In the genomic region with DNA sequence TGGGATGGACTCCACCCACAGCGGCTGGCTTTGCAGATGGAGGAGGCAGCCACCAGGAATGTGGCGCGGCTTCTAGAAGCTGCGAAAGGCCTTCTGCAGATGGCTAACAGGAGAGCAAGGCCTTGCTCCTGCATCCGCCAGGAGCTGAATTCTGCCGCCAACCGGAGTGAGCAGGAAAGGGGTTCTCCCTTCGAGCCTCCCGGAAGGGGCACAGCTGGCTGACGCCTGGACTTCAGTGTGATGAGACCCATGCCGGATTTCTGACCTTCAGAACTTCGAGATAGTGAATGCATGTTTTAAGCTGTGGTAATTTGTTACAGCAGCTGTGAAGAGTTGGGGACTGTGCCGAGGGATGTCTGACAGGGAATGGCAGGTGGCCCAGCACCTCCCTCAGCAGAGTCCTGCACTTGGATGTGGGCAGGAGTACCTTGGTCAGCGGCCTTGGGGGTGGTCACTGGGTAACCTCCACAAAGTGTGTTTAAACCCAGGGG, we compare ENCODE assay signal across 10 cellular contexts. TPM values are rescaled to one million over a fixed set of nuclear protein-coding genes. Genes with fewer than 3 reads are reported as not detected.
DNase-seq lines count a peak whose midpoint lies in the region; ATAC-seq and TF ChIP-seq lines count a peak whose summit lies in the region.
"Had no signal": no experiment of that assay in that cellular context is flagged by ENCODE, and none has a peak within 500 bp of the region (broad histone marks: within the 10 kb centered on the region; RNA-seq: fewer than 3 reads in every experiment).

No MANE protein-coding gene starts in this region.

- BruUV-seq in MCF 10A (replicated peaks; lab: Mats Ljungman, UMichigan) (no TSS peak), PC-3 (replicated peaks; lab: Mats Ljungman, UMichigan) (no TSS peak)

- 87 to 88% methylated on average over 14 of the region's 14 CpGs for WGBS in aorta, 2 donors

- TF ChIP-seq POLR2A in breast epithelium (IDR thresholded peaks at IDR 0.05): no peak

- H3K9me3 Mint-ChIP-seq in MCF 10A (ENCODE audit: unreplicated experiment): no peaks in the 10 kb centered on the region
- no peaks in the 10 kb centered on the region for H3K9me3 Mint-ChIP-seq in dendritic cell treated with granulocyte-macrophage colony-stimulating factor and Interleukin-4, amounts not matched to agents 40 ng/mL and 50 ng/mL, for 4 days
- H3K9me3 Mint-ChIP-seq in naive thymus-derived CD4-positive, alpha-beta T cell: peaks cover 0 to 2% (median 0%) of the 10 kb centered on the region in 11 donors

- CTCF ChIA-PET in MCF 10A (lab: Yijun Ruan, JAX) (no interaction called here), PC-3 (lab: Charles Lee) (interaction anchor here (0.6 kb wide), 1 partner anchor 47 kb away, joined by 3 read pairs; no protein-coding TSS in a partner anchor)
- CTCF ChIA-PET in naive thymus-derived CD4-positive, alpha-beta T cell (lab: Charles Lee): interaction anchor here (1.3 kb wide), 1 partner anchor 32 kb away, joined by 5 read pairs; no protein-coding TSS in a partner anchor

- no peak overlapping the region for H3K4me3 Mint-ChIP-seq in MCF 10A (ENCODE audit: unreplicated experiment)
- peak overlapping the region; percentile 62 for H3K4me3 Mint-ChIP-seq in dendritic cell treated with granulocyte-macrophage colony-stimulating factor and Interleukin-4, amounts not matched to agents 40 ng/mL and 50 ng/mL, for 4 days
- H3K4me3 Mint-ChIP-seq in naive thymus-derived CD4-positive, alpha-beta T cell: peak overlapping the region in 2 of 10 donors; percentile 41 to 47

- DNase-seq in breast epithelium (ENCODE audit: low spot score in 2 of 2): no peak
- DNase-seq in MCF 10A (ENCODE audit: unreplicated experiment): no peak
- DNase-seq in naive thymus-derived CD4-positive, alpha-beta T cell: no peak
- DNase-seq in aorta: peak; percentile 34 to 68
- DNase-seq in GDM1 (lab: John Stamatoyannopoulos, UW): no peak
- no peak for DNase-seq in PC-3
- DNase-seq: WERI-Rb-1 had no signal

- no peaks in the 10 kb centered on the region for H3K9me2 ChIP-seq in PC-3 (replicated peaks; ENCODE audit: low read length)

- no peak overlapping the region for H2AFZ ChIP-seq in PC-3 (ENCODE audit: low read length)

- H4K20me1 ChIP-seq in PC-3 (ENCODE audit: low read length): no peaks in the 10 kb centered on the region

- H3K9ac ChIP-seq in PC-3 (ENCODE audit: low read length): no peak overlapping the region

- H3K4me3 ChIP-seq in breast epithelium (no peak overlapping the region), aorta (ENCODE audit: low read length in 2 of 2) (no peak overlapping the region), PC-3 (ENCODE audit: low read length) (no peak overlapping the region)
- H3K4me3 ChIP-seq in naive thymus-derived CD4-positive, alpha-beta T cell (ENCODE audit: low read length): no peak overlapping the region
- H3K4me3 ChIP-seq: pancreas had no signal

- H3K36me3 Mint-ChIP-seq in MCF 10A (ENCODE audit: insufficient read depth, unreplicated experiment): peaks cover 16% of the 10 kb centered on the region
- H3K36me3 Mint-ChIP-seq in dendritic cell treated with granulocyte-macrophage colony-stimulating factor and Interleukin-4, amounts not matched to agents 40 ng/mL and 50 ng/mL, for 4 days (ENCODE audit: low read depth): peaks cover 66% of the 10 kb centered on the region
- peaks cover 0 to 12% (median 6%) of the 10 kb centered on the region in 5 donors for H3K36me3 Mint-ChIP-seq in naive thymus-derived CD4-positive, alpha-beta T cell

- no peaks in the 10 kb centered on the region for H3F3A ChIP-seq in PC-3 (ENCODE audit: low read length, unreplicated experiment)

- peaks cover 56% of the 10 kb centered on the region for H3K79me2 ChIP-seq in PC-3 (ENCODE audit: low read length)

- H3K27me3 ChIP-seq in breast epithelium (no peaks in the 10 kb centered on the region), aorta (ENCODE audit: control insufficient read depth in 1 of 2, insufficient read depth in 2 of 2, low read length in 1 of 2) (no peaks in the 10 kb centered on the region), PC-3 (ENCODE audit: low read length) (no peaks in the 10 kb centered on the region)
- no peaks in the 10 kb centered on the region for H3K27me3 ChIP-seq in naive thymus-derived CD4-positive, alpha-beta T cell (ENCODE audit: control insufficient read depth in 2 of 2, insufficient read depth in 2 of 2, low read length in 2 of 2)
- H3K27me3 ChIP-seq: pancreas had no signal

- peaks cover 0 to 12% of the 10 kb centered on the region in 2 donors for H3K4me1 ChIP-seq in breast epithelium
- peaks cover 22 to 27% of the 10 kb centered on the region in 2 donors for H3K4me1 ChIP-seq in naive thymus-derived CD4-positive, alpha-beta T cell (ENCODE audit: control insufficient read depth in 2 of 2, insufficient read depth in 2 of 2, low read length in 2 of 2)
- H3K4me1 ChIP-seq in aorta (ENCODE audit: control insufficient read depth in 1 of 2, insufficient read depth in 2 of 2, low read length in 2 of 2): no peaks in the 10 kb centered on the region
- H3K4me1 ChIP-seq in PC-3 (ENCODE audit: insufficient read depth, low read length): peaks cover 16% of the 10 kb centered on the region

- intact Hi-C loops in breast epithelium (cut with DNase I; ENCODE audit: low total_unique reads): no loop called here
- intact Hi-C loops in MCF 10A (cut with micrococcal nuclease): no loop called here
- intact Hi-C loops in dendritic cell treated with granulocyte-macrophage colony-stimulating factor and Interleukin-4, amounts not matched to agents 40 ng/mL and 50 ng/mL, for 4 days (cut with micrococcal nuclease): loop anchor here (5.0 kb wide), 1 partner anchor 33 kb away; a partner anchor contains a TSS
- intact Hi-C loops in naive thymus-derived CD4-positive, alpha-beta T cell (cut with micrococcal nuclease): no loop called here
- intact Hi-C loops in aorta (cut with DNase I): no loop called here
- intact Hi-C loops in PC-3 (cut with micrococcal nuclease): no loop called here

- TF ChIP-seq CTCF in breast epithelium (IDR thresholded peaks at IDR 0.05): no peak
- TF ChIP-seq CTCF in MCF 10A (IDR thresholded peaks at IDR 0.05; ENCODE audit: unreplicated experiment): no peak
- no peak for TF ChIP-seq CTCF in PC-3 (conservative IDR thresholded peaks at IDR 0.05; ENCODE audit: low read depth, low read length)

- H3K27me3 Mint-ChIP-seq in MCF 10A (ENCODE audit: insufficient read depth, unreplicated experiment): no peaks in the 10 kb centered on the region
- no peaks in the 10 kb centered on the region for H3K27me3 Mint-ChIP-seq in dendritic cell treated with granulocyte-macrophage colony-stimulating factor and Interleukin-4, amounts not matched to agents 40 ng/mL and 50 ng/mL, for 4 days
- H3K27me3 Mint-ChIP-seq in naive thymus-derived CD4-positive, alpha-beta T cell: no peaks in the 10 kb centered on the region

- H3K27ac ChIP-seq in breast epithelium: peak overlapping the region; percentile 19 to 80
- H3K27ac ChIP-seq in naive thymus-derived CD4-positive, alpha-beta T cell (ENCODE audit: low read depth, low read length): peak overlapping the region; percentile 25
- no peak overlapping the region for H3K27ac ChIP-seq in aorta (ENCODE audit: low read depth in 1 of 2, low read length in 2 of 2)
- no peak overlapping the region for H3K27ac ChIP-seq in PC-3 (ENCODE audit: low read length)
- H3K27ac ChIP-seq: WERI-Rb-1 had no signal

- no peak overlapping the region for H3K27ac Mint-ChIP-seq in MCF 10A (ENCODE audit: low read depth, unreplicated experiment)
- H3K27ac Mint-ChIP-seq in dendritic cell treated with granulocyte-macrophage colony-stimulating factor and Interleukin-4, amounts not matched to agents 40 ng/mL and 50 ng/mL, for 4 days: peak overlapping the region; percentile 89
- H3K27ac Mint-ChIP-seq in naive thymus-derived CD4-positive, alpha-beta T cell: peak overlapping the region; percentile 75 to 94 (median 90)

- no peak overlapping the region for H3K4me2 ChIP-seq in PC-3 (ENCODE audit: low read length)

- H3K9me3 ChIP-seq in breast epithelium (no peaks in the 10 kb centered on the region), aorta (ENCODE audit: control insufficient read depth, low read length) (no peaks in the 10 kb centered on the region), PC-3 (ENCODE audit: low read length) (no peaks in the 10 kb centered on the region)
- H3K9me3 ChIP-seq in naive thymus-derived CD4-positive, alpha-beta T cell (ENCODE audit: control insufficient read depth in 2 of 3, low read length in 3 of 3): no peaks in the 10 kb centered on the region
- H3K9me3 ChIP-seq: pancreas had no signal

- H3K36me3 ChIP-seq in breast epithelium (no peaks in the 10 kb centered on the region), aorta (ENCODE audit: control insufficient read depth in 1 of 2, insufficient read depth in 2 of 2, low read length in 1 of 2) (no peaks in the 10 kb centered on the region), PC-3 (ENCODE audit: low read depth, low read length) (no peaks in the 10 kb centered on the region)
- no peaks in the 10 kb centered on the region for H3K36me3 ChIP-seq in naive thymus-derived CD4-positive, alpha-beta T cell (ENCODE audit: control insufficient read depth in 2 of 3, insufficient read depth in 3 of 3, low read length in 3 of 3)
- H3K36me3 ChIP-seq: pancreas, WERI-Rb-1 had no signal

- no peak for ATAC-seq in naive thymus-derived CD4-positive, alpha-beta T cell
- ATAC-seq in aorta (ENCODE audit: low FRiP score): no peak
- no peak for ATAC-seq in PC-3
- no peak for ATAC-seq in HG02973 (IDR thresholded peaks at IDR 0.05; ENCODE audit: unreplicated experiment)

- POLR2A ChIA-PET in MCF 10A (lab: Yijun Ruan, JAX): interaction anchor here (0.9 to 5.9 kb wide), 2 partner anchors 8 to 16 kb away, joined by 3 to 109 read pairs; a partner anchor contains a TSS
- POLR2A ChIA-PET in naive thymus-derived CD4-positive, alpha-beta T cell (lab: Charles Lee): interaction anchor here (1.2 to 4.3 kb wide), 3 partner anchors 8 to 35 kb away, joined by 3 to 31 read pairs (median 3); a partner anchor contains a TSS
- POLR2A ChIA-PET in PC-3 (lab: Charles Lee; ENCODE audit: unreplicated experiment): no interaction called here

- peaks cover 23% of the 10 kb centered on the region for H3K4me1 Mint-ChIP-seq in MCF 10A (ENCODE audit: insufficient read depth, unreplicated experiment)
- H3K4me1 Mint-ChIP-seq in dendritic cell treated with granulocyte-macrophage colony-stimulating factor and Interleukin-4, amounts not matched to agents 40 ng/mL and 50 ng/mL, for 4 days (ENCODE audit: low read depth): peaks cover 85% of the 10 kb centered on the region
- peaks cover 46 to 80% (median 65%) of the 10 kb centered on the region in 7 donors for H3K4me1 Mint-ChIP-seq in naive thymus-derived CD4-positive, alpha-beta T cell

RNA-seq across cellular contexts. Expression of a gene that starts 7.7 kb away (rescaled TPM):
- 10 to 100 TPM; 19.0 to 23.6 (median 23.6) TPM for total RNA-seq in breast epithelium
- 26.0 and 27.7 TPM in 2 replicates for total RNA-seq in MCF 10A (2022)
- total RNA-seq in naive thymus-derived CD4-positive, alpha-beta T cell: 10 to 100 TPM; 37.5 to 50.1 (median 43.4) TPM
- 10 to 100 TPM; 18.6 to 25.3 TPM for polyA plus RNA-seq in naive thymus-derived CD4-positive, alpha-beta T cell
- total RNA-seq in aorta: 10 to 100 TPM; 21.1 to 37.1 TPM
- 10 to 100 TPM; 10.8 to 14.7 TPM for polyA plus RNA-seq in aorta
- 12.2 and 14.3 TPM in 2 replicates for total RNA-seq in PC-3 (2014; rRNA removed)

RNA-seq across cellular contexts. Expression of a gene that starts 32.1 kb away (rescaled TPM):
- 10 to 100 TPM; 23.3 to 37.3 (median 26.5) TPM for total RNA-seq in breast epithelium
- 11.6 and 20.2 TPM in 2 replicates for total RNA-seq in MCF 10A (2022)
- total RNA-seq in naive thymus-derived CD4-positive, alpha-beta T cell: 100 to 1,000 TPM in 2 of 5 experiments, 10 to 100 TPM in 3; 55.8 to 138 (median 72.4) TPM
- 10 to 100 TPM; 40.4 to 66.7 TPM for polyA plus RNA-seq in naive thymus-derived CD4-positive, alpha-beta T cell
- 10 to 100 TPM; 33.8 to 38.1 TPM for total RNA-seq in aorta
- 10 to 100 TPM; 20.6 to 41.6 TPM for polyA plus RNA-seq in aorta
- 21.6 and 24.1 TPM in 2 replicates for total RNA-seq in PC-3 (2014; rRNA removed)

Comparison
In these comparisons a context has a peak if more than half of its experiments do, and no peak if none do; other contexts are left out.
1. DNase-seq: peak in aorta (2 of 2); none in breast epithelium (0 of 2), MCF 10A (single experiment), naive thymus-derived CD4-positive, alpha-beta T cell (0 of 9), GDM1 (single experiment) and PC-3 (single experiment).
2. H3K27ac ChIP-seq: peak in breast epithelium (2 of 2) and naive thymus-derived CD4-positive, alpha-beta T cell (single experiment); none in aorta (0 of 2) and PC-3 (single experiment).